7 cellular contexts compared by ENCODE assay signal in the genomic region with DNA sequence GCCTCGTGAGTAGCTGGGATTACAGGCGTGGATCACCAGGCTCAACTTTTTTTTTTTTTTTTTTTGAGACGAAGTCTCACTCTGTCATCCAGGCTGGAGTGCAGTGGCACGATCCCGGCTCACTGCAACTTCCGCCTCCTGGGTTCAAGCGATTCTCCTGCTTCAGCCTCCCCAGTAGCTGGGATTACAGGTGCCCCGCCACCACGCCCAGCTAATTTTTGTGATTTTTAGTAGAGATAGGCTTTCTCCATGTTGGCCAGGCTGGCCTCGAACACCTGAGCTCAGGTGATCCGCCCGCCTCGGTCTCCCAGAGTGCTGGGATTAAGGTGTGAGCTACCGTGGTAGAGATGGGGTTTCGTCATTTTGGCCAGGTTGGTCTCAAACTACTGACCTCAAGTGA. TPM values are rescaled to one million over a fixed set of nuclear protein-coding genes. Genes with fewer than 3 reads are reported as not detected.
DNase-seq lines count a peak whose midpoint lies in the region; ATAC-seq and TF ChIP-seq lines count a peak whose summit lies in the region.
"Not testable (repeated sequence)": the region's sequence is repeated elsewhere in the genome, so short reads cannot be mapped to it uniquely, and the experiment has no call there.

No MANE protein-coding gene starts in this region.

- intact Hi-C loops in activated CD4-positive, alpha-beta T cell treated with anti-CD3 and anti-CD28 coated beads, Interleukin-2, amount 10 ng/mL, durations not matched to agents 24 days and 14 days (cut with micrococcal nuclease); activated naive CD4-positive, alpha-beta T cell treated with anti-CD3 and anti-CD28 coated beads for 36 hours (cut with micrococcal nuclease); natural killer cell (cut with micrococcal nuclease): not testable (repeated sequence)
- intact Hi-C loops in sigmoid colon (cut with DNase I), result loop anchor here (2.0 to 10.0 kb wide), 2 partner anchors 21 to 591 kb away; no protein-coding TSS in a partner anchor

- H3K27me3 ChIP-seq in sigmoid colon, suprapubic skin: not testable (repeated sequence)

- H3K27me3 Mint-ChIP-seq in IgD-negative memory B cell; activated CD4-positive, alpha-beta T cell treated with anti-CD3 and anti-CD28 coated beads, Interleukin-2, amount 10 ng/mL, durations not matched to agents 24 days and 14 days; activated naive CD4-positive, alpha-beta T cell treated with anti-CD3 and anti-CD28 coated beads for 36 hours (ENCODE audit: low read depth); effector memory CD8-positive, alpha-beta T cell; natural killer cell (ENCODE audit: low read depth in 2 of 2): not testable (repeated sequence)

- DNase-seq in activated CD4-positive, alpha-beta T cell treated with anti-CD3 and anti-CD28 coated beads, Interleukin-2, amount 10 ng/mL, durations not matched to agents 24 days and 14 days; activated naive CD4-positive, alpha-beta T cell treated with anti-CD3 and anti-CD28 coated beads for 36 hours; effector memory CD8-positive, alpha-beta T cell; natural killer cell; suprapubic skin (ENCODE audit: low spot score in 2 of 2): not testable (repeated sequence)
- DNase-seq in sigmoid colon, result peak; percentile 52

- not testable (repeated sequence) for H3K4me3 ChIP-seq in sigmoid colon, suprapubic skin

- H3K9me3 ChIP-seq in sigmoid colon, suprapubic skin: not testable (repeated sequence)

- TF ChIP-seq POLR2A in sigmoid colon (IDR thresholded peaks at IDR 0.05); suprapubic skin (IDR thresholded peaks at IDR 0.05): not testable (repeated sequence)

- CTCF ChIA-PET in activated naive CD4-positive, alpha-beta T cell treated with anti-CD3 and anti-CD28 coated beads for 36 hours (lab: Charles Lee), result interaction anchor here (0.6 to 1.2 kb wide), 3 partner anchors 17 to 76 kb away, joined by 3 read pairs; no protein-coding TSS in a partner anchor

- H3K27ac Mint-ChIP-seq in IgD-negative memory B cell (peak overlapping the region; percentile 46 to 99 (median 68)), natural killer cell (peak overlapping the region; percentile 90 to 96)
- peak overlapping the region; percentile 37 for H3K27ac Mint-ChIP-seq in activated CD4-positive, alpha-beta T cell treated with anti-CD3 and anti-CD28 coated beads, Interleukin-2, amount 10 ng/mL, durations not matched to agents 24 days and 14 days
- peak overlapping the region; percentile 94 for H3K27ac Mint-ChIP-seq in activated naive CD4-positive, alpha-beta T cell treated with anti-CD3 and anti-CD28 coated beads for 36 hours
- peak overlapping the region; percentile 97 for H3K27ac Mint-ChIP-seq in effector memory CD8-positive, alpha-beta T cell

- not testable (repeated sequence) for TF ChIP-seq EP300 in sigmoid colon (IDR thresholded peaks at IDR 0.05); suprapubic skin (IDR thresholded peaks at IDR 0.05)

- H3K27ac ChIP-seq in sigmoid colon, result peak overlapping the region in 3 of 4 donors; percentile 90 to 97 (median 91)
- H3K27ac ChIP-seq in suprapubic skin, result peak overlapping the region; percentile 24

- H3K36me3 Mint-ChIP-seq in IgD-negative memory B cell, natural killer cell: not testable (repeated sequence)
- H3K36me3 Mint-ChIP-seq in activated CD4-positive, alpha-beta T cell treated with anti-CD3 and anti-CD28 coated beads, Interleukin-2, amount 10 ng/mL, durations not matched to agents 24 days and 14 days (ENCODE audit: low read depth), result peaks cover 34% of the 10 kb centered on the region
- H3K36me3 Mint-ChIP-seq in activated naive CD4-positive, alpha-beta T cell treated with anti-CD3 and anti-CD28 coated beads for 36 hours (ENCODE audit: low read depth), result peaks cover 31% of the 10 kb centered on the region
- H3K36me3 Mint-ChIP-seq in effector memory CD8-positive, alpha-beta T cell (ENCODE audit: insufficient read depth), result peaks cover 23% of the 10 kb centered on the region

- H3K9me3 Mint-ChIP-seq in IgD-negative memory B cell; activated CD4-positive, alpha-beta T cell treated with anti-CD3 and anti-CD28 coated beads, Interleukin-2, amount 10 ng/mL, durations not matched to agents 24 days and 14 days; activated naive CD4-positive, alpha-beta T cell treated with anti-CD3 and anti-CD28 coated beads for 36 hours; effector memory CD8-positive, alpha-beta T cell; natural killer cell: not testable (repeated sequence)

- H3K4me1 Mint-ChIP-seq in IgD-negative memory B cell (peaks cover 34 to 43% (median 34%) of the 10 kb centered on the region in 3 donors), natural killer cell (peaks cover 48 to 57% of the 10 kb centered on the region in 2 donors)
- peaks cover 64% of the 10 kb centered on the region for H3K4me1 Mint-ChIP-seq in activated CD4-positive, alpha-beta T cell treated with anti-CD3 and anti-CD28 coated beads, Interleukin-2, amount 10 ng/mL, durations not matched to agents 24 days and 14 days
- H3K4me1 Mint-ChIP-seq in activated naive CD4-positive, alpha-beta T cell treated with anti-CD3 and anti-CD28 coated beads for 36 hours (ENCODE audit: low read depth), result peaks cover 77% of the 10 kb centered on the region
- peaks cover 37 to 51% of the 10 kb centered on the region in 2 donors for H3K4me1 Mint-ChIP-seq in effector memory CD8-positive, alpha-beta T cell (ENCODE audit: low read depth in 2 of 2)

- WGBS in sigmoid colon, 2 donors, result 93 to 94% methylated on average over 15 of the region's 15 CpGs
- 86% methylated on average over 15 of the region's 15 CpGs for WGBS in suprapubic skin

- H3K4me1 ChIP-seq in sigmoid colon, result peaks cover 0 to 56% (median 49%) of the 10 kb centered on the region in 4 donors
- peaks cover 42% of the 10 kb centered on the region for H3K4me1 ChIP-seq in suprapubic skin

- not testable (repeated sequence) for TF ChIP-seq CTCF in natural killer cell (IDR thresholded peaks at IDR 0.05); sigmoid colon (IDR thresholded peaks at IDR 0.05); suprapubic skin (IDR thresholded peaks at IDR 0.05)

- not testable (repeated sequence) for H3K36me3 ChIP-seq in sigmoid colon, suprapubic skin

- H3K4me3 Mint-ChIP-seq in IgD-negative memory B cell, result peak overlapping the region in 2 of 4 donors; percentile 74 to 92
- peak overlapping the region; percentile 98 for H3K4me3 Mint-ChIP-seq in activated CD4-positive, alpha-beta T cell treated with anti-CD3 and anti-CD28 coated beads, Interleukin-2, amount 10 ng/mL, durations not matched to agents 24 days and 14 days
- H3K4me3 Mint-ChIP-seq in activated naive CD4-positive, alpha-beta T cell treated with anti-CD3 and anti-CD28 coated beads for 36 hours, result peak overlapping the region; percentile 98
- peak overlapping the region; percentile 29 to 93 for H3K4me3 Mint-ChIP-seq in effector memory CD8-positive, alpha-beta T cell
- peak overlapping the region; percentile 47 for H3K4me3 Mint-ChIP-seq in natural killer cell

- not testable (repeated sequence) for ATAC-seq in effector memory CD8-positive, alpha-beta T cell (replicated peaks); natural killer cell

RNA-seq across cellular contexts. Expression of gene PFKFB3, which starts 36.8 kb away (rescaled TPM):
- polyA plus RNA-seq in IgD-negative memory B cell (7.0 TPM), sigmoid colon (10 to 100 TPM; 10.2 to 33.2 (median 13.9) TPM)
- total RNA-seq in activated CD4-positive, alpha-beta T cell treated with anti-CD3 and anti-CD28 coated beads, Interleukin-2, amount 10 ng/mL, durations not matched to agents 24 days and 14 days, result 108 TPM in 2 replicates
- total RNA-seq in activated naive CD4-positive, alpha-beta T cell treated with anti-CD3 and anti-CD28 coated beads for 36 hours, result 10 to 100 TPM; 87.7 to 88.5 TPM
- total RNA-seq in natural killer cell (10 to 100 TPM; 33.4 to 59.7 (median 39.0) TPM), sigmoid colon (10 to 100 TPM; 24.5 to 29.3 (median 28.5) TPM), suprapubic skin (100 to 1,000 TPM in 1 of 4 donors, 10 to 100 TPM in 3; 40.1 to 115 (median 52.2) TPM)

Comparison
In these comparisons a context has a peak if more than half of its experiments do, and no peak if none do; other contexts are left out.
1. H3K27ac Mint-ChIP-seq: peak in every context shown above with its lines; median percentile 97 in effector memory CD8-positive, alpha-beta T cell; 94 in activated naive CD4-positive, alpha-beta T cell treated with anti-CD3 and anti-CD28 coated beads for 36 hours; 93 in natural killer cell; 68 in IgD-negative memory B cell; 37 in activated CD4-positive, alpha-beta T cell treated with anti-CD3 and anti-CD28 coated beads, Interleukin-2, amount 10 ng/mL, durations not matched to agents 24 days and 14 days.